38 cellular contexts compared by ENCODE assay signal in the genomic region with DNA sequence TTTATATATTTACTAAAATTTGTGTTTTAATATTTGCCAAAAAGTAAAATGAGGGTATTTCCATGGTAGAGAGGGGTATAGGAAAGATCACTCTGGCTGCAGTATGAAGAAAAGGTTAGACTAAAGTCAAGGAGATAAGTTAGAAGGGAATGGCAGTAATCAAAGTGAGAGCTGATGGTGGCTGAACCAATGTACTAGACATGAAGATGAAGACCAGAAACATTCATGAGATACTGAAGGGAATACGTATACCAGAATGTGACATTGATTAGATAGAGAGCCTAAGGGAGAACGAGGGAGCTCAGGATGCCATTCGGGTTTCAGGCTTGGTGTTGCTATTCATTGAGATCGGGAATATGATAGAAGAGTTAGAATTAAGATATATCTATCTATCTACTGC. TPM values are rescaled to one million over a fixed set of nuclear protein-coding genes. Genes with fewer than 3 reads are reported as not detected.
"Had no signal": no experiment of that assay in that cellular context is flagged by ENCODE, and none has a peak within 500 bp of the region (broad histone marks: within the 10 kb centered on the region; RNA-seq: fewer than 3 reads in every experiment).

No MANE protein-coding gene starts in this region.

- H3K4me2 ChIP-seq: KMS-11 had no signal

- DNase-seq: Karpas-422, Kasumi-1, MG63, MM.1S, NCI-H1048, NCI-H1092, NCI-H1092 treated with DMSO at 0.1 percent for 48 hours, NCI-H1105, NCI-H1105 treated with DMSO at 0.1 percent for 48 hours, NCI-H1417, NCI-H1417 treated with DMSO at 0.1 percent for 48 hours, NCI-H1436, NCI-H1436 treated with DMSO at 0.1 percent for 48 hours, NCI-H146, NCI-H1694, NCI-H1694 treated with DMSO at 0.1 percent for 48 hours, NCI-H187, NCI-H187 treated with DMSO at 0.1 percent for 48 hours, NCI-H1930, NCI-H2029, NCI-H2029 treated with DMSO at 0.1 percent for 48 hours, NCI-H2081, NCI-H2081 treated with DMSO at 0.1 percent for 48 hours, NCI-H2107, NCI-H2171, NCI-H2171 treated with DMSO at 0.1 percent for 48 hours, NCI-H2227 treated with DMSO at 0.1 percent for 48 hours, NCI-H226, NCI-H345, NCI-H446, NCI-H446 treated with DMSO at 0.1 percent for 48 hours, NCI-H510A, NCI-H510A treated with DMSO at 0.1 percent for 48 hours had no signal

- H3K9ac ChIP-seq: KMS-11 had no signal

- H3K27ac ChIP-seq: KMS-11 had no signal

- H3K9me3 ChIP-seq: MG63 had no signal

- H3K36me3 ChIP-seq: MG63 had no signal

- H3K27me3 ChIP-seq: MG63 had no signal

- H3K4me3 ChIP-seq: MG63 had no signal

RNA-seq across cellular contexts. Expression of gene SEPTIN14, which starts 32.5 kb away (rescaled TPM):
- total RNA-seq: LHCN-M2, M059J, MCF 10A, NCI-H460 had no signal
